ENCODE assay signal across 20 cellular contexts in genomic region chr12:111937429-111937828, GRCh38.
DNase-seq lines count a peak whose midpoint lies in the region; TF ChIP-seq lines count a peak whose summit lies in the region.
"Had no signal": no experiment of that assay in that cellular context is flagged by ENCODE, and none has a peak within 500 bp of the region (broad histone marks: within the 10 kb centered on the region; RNA-seq: fewer than 3 reads in every experiment).

No MANE protein-coding gene starts in this region.

- H3K36me3 Mint-ChIP-seq in chondrocyte (ENCODE audit: low read depth), result no peaks in the 10 kb centered on the region

- H3K27me3 Mint-ChIP-seq in chondrocyte (ENCODE audit: low read depth), result no peaks in the 10 kb centered on the region
- H3K27me3 Mint-ChIP-seq: activated T-cell treated with anti-CD3 and anti-CD28 coated beads, Interleukin-2, amount 50 U/mL, for 24 hours had no signal

- H3K9me2 ChIP-seq in GM23248 (ENCODE audit: insufficient read depth), result no peaks in the 10 kb centered on the region

- H3F3A ChIP-seq in GM23248 (ENCODE audit: insufficient read depth), result no peaks in the 10 kb centered on the region

- H3K9me3 Mint-ChIP-seq in chondrocyte (ENCODE audit: low read depth), result no peaks in the 10 kb centered on the region
- H3K9me3 Mint-ChIP-seq: activated naive CD4-positive, alpha-beta T cell treated with anti-CD3 and anti-CD28 coated beads for 36 hours; activated T-cell treated with anti-CD3 and anti-CD28 coated beads, Interleukin-2, amount 50 U/mL, for 24 hours had no signal

- H4K20me1 ChIP-seq in GM23248 (ENCODE audit: insufficient read depth), result no peaks in the 10 kb centered on the region

- 96 to 100% methylated on average over 1 of the region's 1 CpG for WGBS in GM23248 (ENCODE audit: low coverage in 1 of 2, low lambda C conversion rate in 2 of 2, missing lambda C conversion rate in 2 of 2), 2 experiments
- WGBS in stomach, 5 donors, result 53 to 90% (median 79%) methylated on average over 1 of the region's 1 CpG
- WGBS in testis, 2 donors, result 70 to 79% methylated on average over 1 of the region's 1 CpG

- no peaks in the 10 kb centered on the region for H3K79me2 ChIP-seq in GM23248 (ENCODE audit: insufficient read depth)

- TF ChIP-seq POLR2A in stomach (IDR thresholded peaks at IDR 0.05), result no peak
- no peak for TF ChIP-seq POLR2A in testis (IDR thresholded peaks at IDR 0.05)

- peak overlapping the region; percentile 87 for H3K27ac Mint-ChIP-seq in chondrocyte (ENCODE audit: unreplicated experiment)
- H3K27ac Mint-ChIP-seq: activated naive CD4-positive, alpha-beta T cell treated with anti-CD3 and anti-CD28 coated beads for 36 hours; activated T-cell treated with anti-CD3 and anti-CD28 coated beads, Interleukin-2, amount 50 U/mL, for 24 hours had no signal

- no peak for TF ChIP-seq EP300 in stomach (IDR thresholded peaks at IDR 0.05)

- H3K9me3 ChIP-seq in GM23248 (ENCODE audit: low read depth) (no peaks in the 10 kb centered on the region), stomach (no peaks in the 10 kb centered on the region), testis (no peaks in the 10 kb centered on the region)
- H3K9me3 ChIP-seq: BE2C, upper lobe of right lung had no signal

- H3K9ac ChIP-seq in GM23248, result no peak overlapping the region

- H3K36me3 ChIP-seq in GM23248 (ENCODE audit: low read depth) (no peaks in the 10 kb centered on the region), stomach (peaks cover 0 to 8% (median 7%) of the 10 kb centered on the region in 4 donors), testis (ENCODE audit: low read depth, missing control alignments) (no peaks in the 10 kb centered on the region)
- H3K36me3 ChIP-seq: BE2C had no signal

- no peak overlapping the region for H3K4me2 ChIP-seq in GM23248 (ENCODE audit: unreplicated experiment)

- intact Hi-C loops in stomach (cut with DNase I; ENCODE audit: low total_unique reads) (no loop called here), testis (cut with DNase I; ENCODE audit: low total_unique reads) (no loop called here)

- H3K27me3 ChIP-seq in GM23248 (replicated peaks; ENCODE audit: insufficient read depth), result no peaks in the 10 kb centered on the region
- H3K27me3 ChIP-seq in stomach, result no peaks in the 10 kb centered on the region
- H3K27me3 ChIP-seq in testis, result no peaks in the 10 kb centered on the region
- H3K27me3 ChIP-seq: BE2C, upper lobe of right lung had no signal

- TF ChIP-seq CTCF in chondrocyte (IDR thresholded peaks at IDR 0.05) (no peak), stomach (IDR thresholded peaks at IDR 0.05) (no peak), testis (IDR thresholded peaks at IDR 0.05) (no peak)

- no peak overlapping the region for H3K4me3 Mint-ChIP-seq in chondrocyte (ENCODE audit: unreplicated experiment)
- H3K4me3 Mint-ChIP-seq: activated naive CD4-positive, alpha-beta T cell treated with anti-CD3 and anti-CD28 coated beads for 36 hours; activated T-cell treated with anti-CD3 and anti-CD28 coated beads, Interleukin-2, amount 50 U/mL, for 24 hours had no signal

- H3K4me1 ChIP-seq in GM23248 (ENCODE audit: insufficient read depth) (no peaks in the 10 kb centered on the region), stomach (peaks cover 0 to 6% (median under 1%) of the 10 kb centered on the region in 4 donors), testis (no peaks in the 10 kb centered on the region)
- H3K4me1 ChIP-seq: BE2C, upper lobe of right lung had no signal

- H3K4me3 ChIP-seq in GM23248 (no peak overlapping the region), stomach (no peak overlapping the region), testis (no peak overlapping the region)
- H3K4me3 ChIP-seq: upper lobe of right lung had no signal

- peaks cover 19% of the 10 kb centered on the region for H3K4me1 Mint-ChIP-seq in chondrocyte (ENCODE audit: low read depth)

- no peak overlapping the region for H3K27ac ChIP-seq in GM23248
- H3K27ac ChIP-seq in stomach, result peak overlapping the region in 3 of 5 donors; percentile 26 to 56 (median 35)
- H3K27ac ChIP-seq in testis, result no peak overlapping the region
- H3K27ac ChIP-seq: upper lobe of right lung had no signal

- DNase-seq in GM23248 (peak; percentile 39), chondrocyte (ENCODE audit: low spot score) (no peak), hepatic stellate cell (ENCODE audit: low spot score) (peak; percentile 37), stomach (no peak), NCI-H2107 (lab: John Stamatoyannopoulos, UW) (no peak), medulla oblongata (ENCODE audit: extremely low spot score) (no peak), SW480 (ENCODE audit: low spot score) (no peak), testis (no peak)
- DNase-seq: activated CD4-positive, alpha-beta T cell treated with anti-CD3 and anti-CD28 coated beads, Interleukin-2, amount 50 U/mL, for 48 hours; activated naive CD4-positive, alpha-beta T cell treated with anti-CD3 and anti-CD28 coated beads for 36 hours; activated T-cell treated with anti-CD3 and anti-CD28 coated beads, Interleukin-2, amount 50 U/mL, for 24 hours; aorta; BE2C; foreskin melanocyte; Kasumi-1; NCI-H1105; NCI-H524 treated with DMSO at 0.1 percent for 48 hours; nucleus accumbens; stimulated activated naive CD4-positive, alpha-beta T cell treated with Interleukin-2 at 50 U/mL for 16 hours; upper lobe of right lung had no signal

- H2AFZ ChIP-seq in GM23248, result no peak overlapping the region

- in situ Hi-C loops in GM23248 (cut with MboI), result loop anchor here (25.0 kb wide), 1 partner anchor 450 kb away; the partner anchor contains the start of gene HECTD4

Comparison
In these comparisons a context has a peak if more than half of its experiments do, and no peak if none do; other contexts are left out.
1. DNase-seq: peak in GM23248 (single experiment) and hepatic stellate cell (single experiment); none in chondrocyte (single experiment), stomach (single experiment), NCI-H2107 (single experiment), medulla oblongata (single experiment), SW480 (single experiment) and testis (single experiment).
2. H3K27ac ChIP-seq: peak in stomach (3 of 5); none in GM23248 (single experiment) and testis (0 of 2).